In the genomic region with DNA sequence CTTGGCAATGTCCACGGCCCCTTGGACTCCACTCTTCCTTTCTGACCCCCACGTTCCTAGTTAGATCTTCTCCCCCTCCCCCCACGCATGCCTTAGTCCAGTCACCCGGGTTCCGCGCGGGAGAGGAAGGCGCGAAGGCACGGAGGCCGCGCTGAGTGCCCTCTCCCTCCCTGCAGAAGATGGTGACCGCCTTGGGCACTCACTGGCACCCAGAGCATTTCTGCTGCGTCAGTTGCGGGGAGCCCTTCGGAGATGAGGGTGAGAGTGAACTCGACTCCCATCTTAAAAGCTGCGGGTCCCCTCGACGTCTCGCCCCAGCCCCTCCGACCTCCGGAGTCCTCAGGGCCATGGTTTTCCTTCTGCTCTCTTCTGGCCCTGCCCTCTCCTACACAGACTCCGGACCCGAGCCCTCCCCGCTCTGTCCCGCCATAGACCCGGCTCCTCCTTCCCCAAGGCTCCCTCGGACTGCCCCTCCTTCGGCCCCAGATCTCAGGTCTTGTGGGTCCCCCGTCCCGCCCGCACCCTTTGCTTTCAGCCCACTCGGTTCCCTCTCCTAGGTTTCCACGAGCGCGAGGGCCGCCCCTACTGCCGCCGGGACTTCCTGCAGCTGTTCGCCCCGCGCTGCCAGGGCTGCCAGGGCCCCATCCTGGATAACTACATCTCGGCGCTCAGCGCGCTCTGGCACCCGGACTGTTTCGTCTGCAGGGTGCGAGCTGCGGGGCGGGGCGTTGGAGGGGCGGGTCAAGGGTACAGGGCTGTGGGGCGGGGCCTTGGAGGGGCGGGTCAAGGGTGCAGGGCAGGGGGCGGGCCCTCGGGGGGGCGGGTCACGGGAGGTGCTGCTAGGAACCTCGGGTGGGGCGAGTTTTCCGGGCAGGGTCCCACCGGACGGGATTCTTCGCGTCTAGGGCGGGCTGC, we compare ENCODE assay signal across 1 cellular context.
TF ChIP-seq lines count a peak whose summit lies in the region.

No MANE protein-coding gene starts in this region.

TF ChIP-seq in HepG2, 621 proteins besides CTCF, POLR2A, EP300 and RAD21 (continued from another document):
- TF ChIP-seq, protein P1, sequence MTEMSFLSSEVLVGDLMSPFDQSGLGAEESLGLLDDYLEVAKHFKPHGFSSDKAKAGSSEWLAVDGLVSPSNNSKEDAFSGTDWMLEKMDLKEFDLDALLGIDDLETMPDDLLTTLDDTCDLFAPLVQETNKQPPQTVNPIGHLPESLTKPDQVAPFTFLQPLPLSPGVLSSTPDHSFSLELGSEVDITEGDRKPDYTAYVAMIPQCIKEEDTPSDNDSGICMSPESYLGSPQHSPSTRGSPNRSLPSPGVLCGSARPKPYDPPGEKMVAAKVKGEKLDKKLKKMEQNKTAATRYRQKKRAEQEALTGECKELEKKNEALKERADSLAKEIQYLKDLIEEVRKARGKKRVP (CRISPR knock-in tag; IDR thresholded peaks at IDR 0.05): peak in 1 of 2 experiments; percentile 34; a peak in 1 of 4 replicates
- TF ChIP-seq SOX5 (CRISPR knock-in tag; IDR thresholded peaks at IDR 0.05; ENCODE audit: borderline replicate concordance): peak; percentile 10; the same call in 1 of the 2 replicates
- TF ChIP-seq ZNF746 (CRISPR knock-in tag; IDR thresholded peaks at IDR 0.05): 0 out of 2 replicates have a peak, but pooled peaks have one; percentile 9
- TF ChIP-seq ISX (CRISPR knock-in tag; conservative IDR thresholded peaks at IDR 0.05): no peak
- TF ChIP-seq BHLHE40 (IDR thresholded peaks at IDR 0.05; ENCODE audit: low read length): no peak
- TF ChIP-seq, protein P2, sequence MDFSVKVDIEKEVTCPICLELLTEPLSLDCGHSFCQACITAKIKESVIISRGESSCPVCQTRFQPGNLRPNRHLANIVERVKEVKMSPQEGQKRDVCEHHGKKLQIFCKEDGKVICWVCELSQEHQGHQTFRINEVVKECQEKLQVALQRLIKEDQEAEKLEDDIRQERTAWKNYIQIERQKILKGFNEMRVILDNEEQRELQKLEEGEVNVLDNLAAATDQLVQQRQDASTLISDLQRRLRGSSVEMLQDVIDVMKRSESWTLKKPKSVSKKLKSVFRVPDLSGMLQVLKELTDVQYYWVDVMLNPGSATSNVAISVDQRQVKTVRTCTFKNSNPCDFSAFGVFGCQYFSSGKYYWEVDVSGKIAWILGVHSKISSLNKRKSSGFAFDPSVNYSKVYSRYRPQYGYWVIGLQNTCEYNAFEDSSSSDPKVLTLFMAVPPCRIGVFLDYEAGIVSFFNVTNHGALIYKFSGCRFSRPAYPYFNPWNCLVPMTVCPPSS (IDR thresholded peaks at IDR 0.05): no peak
- TF ChIP-seq SMAD9 (CRISPR knock-in tag; IDR thresholded peaks at IDR 0.05): 0 out of 2 replicates have a peak, but pooled peaks have one; percentile 8
- no peak for TF ChIP-seq MIXL1 (CRISPR knock-in tag; IDR thresholded peaks at IDR 0.05)
- TF ChIP-seq, protein P3, sequence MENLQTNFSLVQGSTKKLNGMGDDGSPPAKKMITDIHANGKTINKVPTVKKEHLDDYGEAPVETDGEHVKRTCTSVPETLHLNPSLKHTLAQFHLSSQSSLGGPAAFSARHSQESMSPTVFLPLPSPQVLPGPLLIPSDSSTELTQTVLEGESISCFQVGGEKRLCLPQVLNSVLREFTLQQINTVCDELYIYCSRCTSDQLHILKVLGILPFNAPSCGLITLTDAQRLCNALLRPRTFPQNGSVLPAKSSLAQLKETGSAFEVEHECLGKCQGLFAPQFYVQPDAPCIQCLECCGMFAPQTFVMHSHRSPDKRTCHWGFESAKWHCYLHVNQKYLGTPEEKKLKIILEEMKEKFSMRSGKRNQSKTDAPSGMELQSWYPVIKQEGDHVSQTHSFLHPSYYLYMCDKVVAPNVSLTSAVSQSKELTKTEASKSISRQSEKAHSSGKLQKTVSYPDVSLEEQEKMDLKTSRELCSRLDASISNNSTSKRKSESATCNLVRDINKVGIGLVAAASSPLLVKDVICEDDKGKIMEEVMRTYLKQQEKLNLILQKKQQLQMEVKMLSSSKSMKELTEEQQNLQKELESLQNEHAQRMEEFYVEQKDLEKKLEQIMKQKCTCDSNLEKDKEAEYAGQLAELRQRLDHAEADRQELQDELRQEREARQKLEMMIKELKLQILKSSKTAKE (CRISPR knock-in tag; IDR thresholded peaks at IDR 0.05; ENCODE audit: borderline replicate concordance): 0 out of 2 replicates have a peak, but pooled peaks have one; percentile 10
- peak; percentile 54; the same call in 1 of the 2 replicates for TF ChIP-seq GATA4 (IDR thresholded peaks at IDR 0.05; ENCODE audit: borderline replicate concordance, low read depth)
- TF ChIP-seq, protein P4, sequence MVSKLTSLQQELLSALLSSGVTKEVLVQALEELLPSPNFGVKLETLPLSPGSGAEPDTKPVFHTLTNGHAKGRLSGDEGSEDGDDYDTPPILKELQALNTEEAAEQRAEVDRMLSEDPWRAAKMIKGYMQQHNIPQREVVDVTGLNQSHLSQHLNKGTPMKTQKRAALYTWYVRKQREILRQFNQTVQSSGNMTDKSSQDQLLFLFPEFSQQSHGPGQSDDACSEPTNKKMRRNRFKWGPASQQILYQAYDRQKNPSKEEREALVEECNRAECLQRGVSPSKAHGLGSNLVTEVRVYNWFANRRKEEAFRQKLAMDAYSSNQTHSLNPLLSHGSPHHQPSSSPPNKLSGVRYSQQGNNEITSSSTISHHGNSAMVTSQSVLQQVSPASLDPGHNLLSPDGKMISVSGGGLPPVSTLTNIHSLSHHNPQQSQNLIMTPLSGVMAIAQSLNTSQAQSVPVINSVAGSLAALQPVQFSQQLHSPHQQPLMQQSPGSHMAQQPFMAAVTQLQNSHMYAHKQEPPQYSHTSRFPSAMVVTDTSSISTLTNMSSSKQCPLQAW (CRISPR knock-in tag; IDR thresholded peaks at IDR 0.05): peak; percentile 52; the same call in 1 of the 2 replicates
- TF ChIP-seq, protein P5, sequence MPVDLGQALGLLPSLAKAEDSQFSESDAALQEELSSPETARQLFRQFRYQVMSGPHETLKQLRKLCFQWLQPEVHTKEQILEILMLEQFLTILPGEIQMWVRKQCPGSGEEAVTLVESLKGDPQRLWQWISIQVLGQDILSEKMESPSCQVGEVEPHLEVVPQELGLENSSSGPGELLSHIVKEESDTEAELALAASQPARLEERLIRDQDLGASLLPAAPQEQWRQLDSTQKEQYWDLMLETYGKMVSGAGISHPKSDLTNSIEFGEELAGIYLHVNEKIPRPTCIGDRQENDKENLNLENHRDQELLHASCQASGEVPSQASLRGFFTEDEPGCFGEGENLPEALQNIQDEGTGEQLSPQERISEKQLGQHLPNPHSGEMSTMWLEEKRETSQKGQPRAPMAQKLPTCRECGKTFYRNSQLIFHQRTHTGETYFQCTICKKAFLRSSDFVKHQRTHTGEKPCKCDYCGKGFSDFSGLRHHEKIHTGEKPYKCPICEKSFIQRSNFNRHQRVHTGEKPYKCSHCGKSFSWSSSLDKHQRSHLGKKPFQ (CRISPR knock-in tag; IDR thresholded peaks at IDR 0.05; ENCODE audit: insufficient replicate concordance): peak; percentile 36
- TF ChIP-seq, protein P6, sequence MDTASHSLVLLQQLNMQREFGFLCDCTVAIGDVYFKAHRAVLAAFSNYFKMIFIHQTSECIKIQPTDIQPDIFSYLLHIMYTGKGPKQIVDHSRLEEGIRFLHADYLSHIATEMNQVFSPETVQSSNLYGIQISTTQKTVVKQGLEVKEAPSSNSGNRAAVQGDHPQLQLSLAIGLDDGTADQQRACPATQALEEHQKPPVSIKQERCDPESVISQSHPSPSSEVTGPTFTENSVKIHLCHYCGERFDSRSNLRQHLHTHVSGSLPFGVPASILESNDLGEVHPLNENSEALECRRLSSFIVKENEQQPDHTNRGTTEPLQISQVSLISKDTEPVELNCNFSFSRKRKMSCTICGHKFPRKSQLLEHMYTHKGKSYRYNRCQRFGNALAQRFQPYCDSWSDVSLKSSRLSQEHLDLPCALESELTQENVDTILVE (CRISPR knock-in tag; IDR thresholded peaks at IDR 0.05): no peak
- 0 out of 2 replicates have a peak, but pooled peaks have one; percentile 2 for TF ChIP-seq ZNF788 (CRISPR knock-in tag; IDR thresholded peaks at IDR 0.05; ENCODE audit: borderline replicate concordance)
- TF ChIP-seq ZFP90 (CRISPR knock-in tag; IDR thresholded peaks at IDR 0.05; ENCODE audit: borderline replicate concordance): peak; percentile 26; the same call in 1 of the 2 replicates
- TF ChIP-seq NAIF1 (CRISPR knock-in tag; IDR thresholded peaks at IDR 0.05; ENCODE audit: borderline replicate concordance): no peak
- TF ChIP-seq TARDBP (CRISPR knock-in tag; IDR thresholded peaks at IDR 0.05): peak; percentile 19; the same call in 1 of the 2 replicates
- no peak for TF ChIP-seq SCMH1 (CRISPR knock-in tag; IDR thresholded peaks at IDR 0.05; ENCODE audit: borderline replicate concordance)
- TF ChIP-seq CHCHD3 (CRISPR knock-in tag; IDR thresholded peaks at IDR 0.05): 0 out of 2 replicates have a peak, but pooled peaks have one; percentile 9
- TF ChIP-seq, protein P7, sequence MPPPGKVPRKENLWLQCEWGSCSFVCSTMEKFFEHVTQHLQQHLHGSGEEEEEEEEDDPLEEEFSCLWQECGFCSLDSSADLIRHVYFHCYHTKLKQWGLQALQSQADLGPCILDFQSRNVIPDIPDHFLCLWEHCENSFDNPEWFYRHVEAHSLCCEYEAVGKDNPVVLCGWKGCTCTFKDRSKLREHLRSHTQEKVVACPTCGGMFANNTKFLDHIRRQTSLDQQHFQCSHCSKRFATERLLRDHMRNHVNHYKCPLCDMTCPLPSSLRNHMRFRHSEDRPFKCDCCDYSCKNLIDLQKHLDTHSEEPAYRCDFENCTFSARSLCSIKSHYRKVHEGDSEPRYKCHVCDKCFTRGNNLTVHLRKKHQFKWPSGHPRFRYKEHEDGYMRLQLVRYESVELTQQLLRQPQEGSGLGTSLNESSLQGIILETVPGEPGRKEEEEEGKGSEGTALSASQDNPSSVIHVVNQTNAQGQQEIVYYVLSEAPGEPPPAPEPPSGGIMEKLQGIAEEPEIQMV (CRISPR knock-in tag; IDR thresholded peaks at IDR 0.05; ENCODE audit: low read depth): no peak
- TF ChIP-seq KDM2A (CRISPR knock-in tag; IDR thresholded peaks at IDR 0.05; ENCODE audit: borderline replicate concordance, low read depth): peak; percentile 40; the same call in 1 of the 2 replicates
- no peak for TF ChIP-seq ZNF264 (CRISPR knock-in tag; IDR thresholded peaks at IDR 0.05)
- TF ChIP-seq RXRA (CRISPR knock-in tag; IDR thresholded peaks at IDR 0.05): no peak
- TF ChIP-seq, protein P8, sequence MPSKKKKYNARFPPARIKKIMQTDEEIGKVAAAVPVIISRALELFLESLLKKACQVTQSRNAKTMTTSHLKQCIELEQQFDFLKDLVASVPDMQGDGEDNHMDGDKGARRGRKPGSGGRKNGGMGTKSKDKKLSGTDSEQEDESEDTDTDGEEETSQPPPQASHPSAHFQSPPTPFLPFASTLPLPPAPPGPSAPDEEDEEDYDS (CRISPR knock-in tag; IDR thresholded peaks at IDR 0.05): peak; percentile 49
- peak; percentile 33; the same call in 1 of the 2 replicates for TF ChIP-seq SIN3A (IDR thresholded peaks at IDR 0.05; ENCODE audit: borderline replicate concordance, low read depth, low read length)
- TF ChIP-seq ZBTB42 (CRISPR knock-in tag; IDR thresholded peaks at IDR 0.05): no peak
